17 cellular contexts compared by ENCODE assay signal in genomic region chr4:174036563-174036962, GRCh38.
DNase-seq lines count a peak whose midpoint lies in the region; ATAC-seq, FAIRE-seq and TF ChIP-seq lines count a peak whose summit lies in the region.
"Had no signal": no experiment of that assay in that cellular context is flagged by ENCODE, and none has a peak within 500 bp of the region (broad histone marks: within the 10 kb centered on the region; RNA-seq: fewer than 3 reads in every experiment).

No MANE protein-coding gene starts in this region.

- no peak overlapping the region for H2BK120ac ChIP-seq in H9 (ENCODE audit: low read depth, low read length, poor library complexity, severe bottlenecking)

- H3K4me2 ChIP-seq in H9 (ENCODE audit: insufficient read depth, insufficient read length, low read length) = no peak overlapping the region
- H3K4me2 ChIP-seq: BLaER1 had no signal

- H4K8ac ChIP-seq in H9 (replicated peaks; ENCODE audit: insufficient read length, low read depth, low read length) = no peak overlapping the region

- intact Hi-C loops in Caco-2 (cut with micrococcal nuclease; ENCODE audit: unreplicated experiment) = loop anchor here (2.0 kb wide), 1 partner anchor 156 kb away; no protein-coding TSS in a partner anchor
- intact Hi-C loops in left ventricle myocardium superior (cut with micrococcal nuclease) = no loop called here

- H3K4me1 Mint-ChIP-seq in Caco-2 (ENCODE audit: low read depth, unreplicated experiment) (peaks cover 11% of the 10 kb centered on the region), H9 (peaks cover 18 to 33% of the 10 kb centered on the region in 2 experiments)

- H3K56ac ChIP-seq in H9 (ENCODE audit: insufficient read length, low read depth, low read length) = no peak overlapping the region

- H3K4me3 Mint-ChIP-seq in Caco-2 (ENCODE audit: unreplicated experiment) = no peak overlapping the region
- no peak overlapping the region for H3K4me3 Mint-ChIP-seq in H9
- H3K4me3 Mint-ChIP-seq: T-helper 1 cell treated with Interleukin-12 subunit alpha and Interleukin-12 subunit beta and Interleukin-4 antibody, amounts not matched to agents 30 μg/mL and 1 μg/mL, for 36 hours had no signal

- FAIRE-seq in GM12891 (lab: Jason Lieb, UNC) = no peak
- FAIRE-seq: GM12878 had no signal

- no peak overlapping the region for H2AFZ ChIP-seq in H9 (ENCODE audit: low read length)

- H3K23ac ChIP-seq in H9 (ENCODE audit: insufficient read length, low read depth, low read length) = no peak overlapping the region

- no peak overlapping the region for H2AK5ac ChIP-seq in H9 (ENCODE audit: insufficient read length, low read length)

- no peak for TF ChIP-seq POLR2A in GM12891 (IDR thresholded peaks at IDR 0.05; ENCODE audit: low read depth, low read length)

- H3K18ac ChIP-seq in H9 (ENCODE audit: insufficient read length, low read depth, low read length) = no peak overlapping the region

- H4K20me1 ChIP-seq in H9 (ENCODE audit: control insufficient read depth, insufficient read depth, insufficient read length) = no peaks in the 10 kb centered on the region
- H4K20me1 ChIP-seq: BLaER1 had no signal

- no peak overlapping the region for H2BK20ac ChIP-seq in H9 (ENCODE audit: low read depth, low read length, poor library complexity, severe bottlenecking)

- H3T11ph ChIP-seq in H9 (ENCODE audit: low read length) = no peak overlapping the region

- no peak overlapping the region for H4K5ac ChIP-seq in H9 (ENCODE audit: insufficient read length, low read depth, low read length)

- no peaks in the 10 kb centered on the region for H3K79me2 ChIP-seq in H9 (ENCODE audit: insufficient read depth, low read length)

- no peak overlapping the region for H3K4ac ChIP-seq in H9 (ENCODE audit: low read depth, low read length)

- no peak for ATAC-seq in left ventricle myocardium superior
- ATAC-seq: GM12878, Panc1, SK-N-SH treated with all-trans-retinoic acid at 6 μM for 48 hours had no signal

- H3K14ac ChIP-seq in H9 (ENCODE audit: insufficient read depth, low read length) = no peak overlapping the region

- no peak overlapping the region for H2BK15ac ChIP-seq in H9 (ENCODE audit: low read depth, low read length)

- peaks cover 20% of the 10 kb centered on the region for H3K4me1 ChIP-seq in Caco-2
- peaks cover under 1% of the 10 kb centered on the region; the same call in 1 of the 2 replicates for H3K4me1 ChIP-seq in H9 (ENCODE audit: insufficient read depth, low read length)
- H3K4me1 ChIP-seq: BLaER1 had no signal

- no peaks in the 10 kb centered on the region for H3K23me2 ChIP-seq in H9 (ENCODE audit: insufficient read length, low read depth, low read length, poor library complexity, severe bottlenecking)

- H3K9ac ChIP-seq in H9 (ENCODE audit: extremely low read depth, insufficient read length, low read length) = no peak overlapping the region
- H3K9ac ChIP-seq: BLaER1 had no signal

- no peaks in the 10 kb centered on the region for H3K79me1 ChIP-seq in H9 (ENCODE audit: insufficient read depth, low read depth, low read length, poor library complexity, severe bottlenecking)

- H2BK12ac ChIP-seq in H9 (ENCODE audit: insufficient read length, low read depth, low read length) = no peak overlapping the region

- CTCF ChIA-PET in Caco-2 (lab: Charles Lee) = no interaction called here

- H3K27ac ChIP-seq in H9 (ENCODE audit: insufficient read length, low read depth, low read length) = no peak overlapping the region
- H3K27ac ChIP-seq: BLaER1, HL-60 had no signal

- H3K27ac Mint-ChIP-seq in Caco-2 (ENCODE audit: unreplicated experiment) (peak overlapping the region; percentile 90), H9 (peak overlapping the region in 2 of 3 experiments; percentile 27 to 47; a peak in 2 of 7 replicates)
- H3K27ac Mint-ChIP-seq: T-helper 1 cell treated with Interleukin-12 subunit alpha and Interleukin-12 subunit beta and Interleukin-4 antibody, amounts not matched to agents 30 μg/mL and 1 μg/mL, for 36 hours had no signal

- H3K36me3 Mint-ChIP-seq in Caco-2 (ENCODE audit: insufficient read depth, unreplicated experiment) (peaks cover 6% of the 10 kb centered on the region), H9 (ENCODE audit: insufficient read depth in 1 of 3, low read depth in 3 of 3) (no peaks in the 10 kb centered on the region)

- H4K91ac ChIP-seq in H9 (ENCODE audit: insufficient read length, low read depth, low read length) = no peak overlapping the region

- POLR2A ChIA-PET in Caco-2 (lab: Charles Lee) = no interaction called here

- H3K9me3 ChIP-seq in Caco-2 (peaks cover 11% of the 10 kb centered on the region), H9 (ENCODE audit: control insufficient read depth, low read depth, low read length) (no peaks in the 10 kb centered on the region)
- H3K9me3 ChIP-seq: BLaER1 had no signal

- H3K36me3 ChIP-seq in Caco-2 (ENCODE audit: control insufficient read depth, insufficient read depth, low read length) = no peaks in the 10 kb centered on the region
- H3K36me3 ChIP-seq: BLaER1 had no signal

- H3K27me3 Mint-ChIP-seq in Caco-2 (ENCODE audit: insufficient read depth, unreplicated experiment) (no peaks in the 10 kb centered on the region), H9 (ENCODE audit: low read depth) (peaks cover 8% of the 10 kb centered on the region)

- H3K9me3 Mint-ChIP-seq in Caco-2 (ENCODE audit: unreplicated experiment) (peaks cover 11% of the 10 kb centered on the region), H9 (no peaks in the 10 kb centered on the region)
- H3K9me3 Mint-ChIP-seq: T-helper 1 cell treated with Interleukin-12 subunit alpha and Interleukin-12 subunit beta and Interleukin-4 antibody, amounts not matched to agents 30 μg/mL and 1 μg/mL, for 36 hours had no signal

- H3K4me3 ChIP-seq in Caco-2 (ENCODE audit: low read depth, low read length) = no peak overlapping the region
- H3K4me3 ChIP-seq: BLaER1, GM12878 had no signal

- WGBS in H9 (ENCODE audit: extremely low coverage, insufficient read length, low lambda C conversion rate) = no CpG with 5 or more reads among the region's 4 CpGs

- no peak for TF ChIP-seq CTCF in Caco-2 (IDR thresholded peaks at IDR 0.05; ENCODE audit: insufficient read depth in 1 of 2, low read depth in 1 of 2, low read length in 1 of 2, severe bottlenecking in 1 of 2, unreplicated experiment in 1 of 2)
- TF ChIP-seq CTCF in H9 (conservative IDR thresholded peaks at IDR 0.05) = no peak

- H3K27me3 ChIP-seq in Caco-2 (replicated peaks; ENCODE audit: control insufficient read depth, insufficient read depth, low read length) (no peaks in the 10 kb centered on the region), H9 (ENCODE audit: insufficient read depth, low read length) (no peaks in the 10 kb centered on the region)
- H3K27me3 ChIP-seq: BLaER1 had no signal

- BruUV-seq in Caco-2 (replicated peaks; lab: Mats Ljungman, UMichigan) = no TSS peak

- H2BK5ac ChIP-seq in H9 (ENCODE audit: insufficient read length, low read length) = no peak overlapping the region

- DNase-seq in Caco-2 = no peak
- DNase-seq in H9 = no peak
- peak; percentile 9 for DNase-seq in NCI-H510A (lab: John Stamatoyannopoulos, UW)
- DNase-seq in left ventricle myocardium superior = peak; percentile 29
- DNase-seq in GM12891 (ENCODE audit: insufficient read length, low spot score) = no peak
- DNase-seq in D341Med (ENCODE audit: low spot score) = no peak
- DNase-seq in activated CD4-positive, alpha-beta T cell treated with anti-CD3 and anti-CD28 coated beads, Interleukin-2, amount 50 U/mL, for 48 hours = no peak
- DNase-seq: KBM-7, NCI-H187 treated with DMSO at 0.1 percent for 48 hours, NCI-H526 treated with DMSO at 0.1 percent for 48 hours, SHP77 had no signal

TF ChIP-seq in GM12891, 5 proteins besides CTCF, POLR2A, EP300 and RAD21:
- TF ChIP-seq POLR2AphosphoS5 (IDR thresholded peaks at IDR 0.05; ENCODE audit: low read depth, low read length) (no peak), SPI1 (IDR thresholded peaks at IDR 0.05; ENCODE audit: low read depth, low read length) (no peak), TAF1 (IDR thresholded peaks at IDR 0.05; ENCODE audit: low read depth, low read length) (no peak), PAX5 (IDR thresholded peaks at IDR 0.05; ENCODE audit: insufficient read depth, low read length, severe bottlenecking) (no peak), POU2F2 (IDR thresholded peaks at IDR 0.05; ENCODE audit: low read depth, low read length) (no peak)

Comparison
In these comparisons a context has a peak if more than half of its experiments do, and no peak if none do; other contexts are left out.
1. DNase-seq: peak in NCI-H510A (single experiment) and left ventricle myocardium superior (single experiment); none in Caco-2 (0 of 2), H9 (single experiment), GM12891 (single experiment), D341Med (single experiment) and activated CD4-positive, alpha-beta T cell treated with anti-CD3 and anti-CD28 coated beads, Interleukin-2, amount 50 U/mL, for 48 hours (0 of 2).